Comparison of ENCODE assay signal across 8 cellular contexts in genomic region chr13:25232937-25233515, GRCh38. TPM values are rescaled to one million over a fixed set of nuclear protein-coding genes. Genes with fewer than 3 reads are reported as not detected.
DNase-seq lines count a peak whose midpoint lies in the region; ATAC-seq, FAIRE-seq and TF ChIP-seq lines count a peak whose summit lies in the region.

No MANE protein-coding gene starts in this region.

- H3K4me2 ChIP-seq in OCI-LY3 (ENCODE audit: low read length) (peak overlapping the region; percentile 45), osteoblast (ENCODE audit: insufficient read depth, low read length) (no peak overlapping the region)

- TF ChIP-seq CTCF in OCI-LY3 (IDR thresholded peaks at IDR 0.05; ENCODE audit: low read depth, low read length) (peak; percentile 84), osteoblast (IDR thresholded peaks at IDR 0.05; ENCODE audit: extremely low read depth, low read depth, low read length) (peak; percentile 56), omental fat pad (IDR thresholded peaks at IDR 0.05) (no peak)

- H3K27ac ChIP-seq in OCI-LY3 (ENCODE audit: low read length): no peak overlapping the region
- H3K27ac ChIP-seq in osteoblast (ENCODE audit: low read depth, low read length): no peak overlapping the region

- no peak overlapping the region for H3K9ac ChIP-seq in OCI-LY3 (ENCODE audit: low read length)

- H3K27me3 ChIP-seq in OCI-LY3 (ENCODE audit: low read depth, low read length): no peaks in the 10 kb centered on the region
- peaks cover 7% of the 10 kb centered on the region for H3K27me3 ChIP-seq in osteoblast (ENCODE audit: insufficient read depth, low read length)

- peak; percentile 69 for DNase-seq in DMS53 treated with DMSO at 0.1 percent for 48 hours (lab: John Stamatoyannopoulos, UW; ENCODE audit: unreplicated experiment)
- no peak for DNase-seq in osteoblast (ENCODE audit: insufficient read length, low spot score, missing footprints)
- no peak for DNase-seq in omental fat pad (ENCODE audit: low spot score)
- DNase-seq in NK-92 treated with Interleukin-12 subunit alpha and Interleukin-12 subunit beta, amount 100 ng/mL, for 24 hours (lab: John Stamatoyannopoulos, UW): no peak

- peaks cover 33% of the 10 kb centered on the region for H3K4me1 ChIP-seq in OCI-LY3 (ENCODE audit: low read length)
- H3K4me1 ChIP-seq in osteoblast (ENCODE audit: insufficient read depth, low read length): no peaks in the 10 kb centered on the region

- peak; percentile 60 for FAIRE-seq in endometrium (lab: Jason Lieb, UNC)

- H3K9me3 ChIP-seq in OCI-LY3 (ENCODE audit: insufficient read depth, low read length): no peaks in the 10 kb centered on the region
- H3K9me3 ChIP-seq in osteoblast (ENCODE audit: low read depth, low read length): no peaks in the 10 kb centered on the region

- ATAC-seq in HG02623 (IDR thresholded peaks at IDR 0.05; ENCODE audit: unreplicated experiment) (peak; percentile 48), omental fat pad (ENCODE audit: low FRiP score) (no peak), GM19324 (IDR thresholded peaks at IDR 0.05; ENCODE audit: low FRiP score, unreplicated experiment) (no peak)

- no peaks in the 10 kb centered on the region for H3K79me2 ChIP-seq in OCI-LY3 (ENCODE audit: low read length)
- H3K79me2 ChIP-seq in osteoblast (ENCODE audit: insufficient read depth, low read length): no peaks in the 10 kb centered on the region

- H3K4me3 ChIP-seq in OCI-LY3 (ENCODE audit: low read length) (no peak overlapping the region), osteoblast (ENCODE audit: insufficient read depth, low read length) (no peak overlapping the region)

- H4K20me1 ChIP-seq in OCI-LY3 (ENCODE audit: insufficient read depth, low read length): no peaks in the 10 kb centered on the region
- no peaks in the 10 kb centered on the region for H4K20me1 ChIP-seq in osteoblast (ENCODE audit: insufficient read depth, low read length)

- H2AFZ ChIP-seq in OCI-LY3 (ENCODE audit: low read depth, low read length): 0 out of 2 replicates have a peak overlapping the region, but pooled peaks have one; percentile 17
- no peak overlapping the region for H2AFZ ChIP-seq in osteoblast (ENCODE audit: low read length)

- H3K36me3 ChIP-seq in OCI-LY3 (replicated peaks; ENCODE audit: low read depth, low read length): no peaks in the 10 kb centered on the region
- no peaks in the 10 kb centered on the region for H3K36me3 ChIP-seq in osteoblast (ENCODE audit: insufficient read depth, low read length)

RNA-seq across cellular contexts. Expression of gene MTMR6, which starts 54.3 kb away (rescaled TPM):
- total RNA-seq in osteoblast (25.0 and 25.3 TPM in 2 replicates), omental fat pad (10 to 100 TPM; 15.3 to 20.5 (median 17.8) TPM)

Comparison
In these comparisons a context has a peak if more than half of its experiments do, and no peak if none do; other contexts are left out.
1. CTCF ChIP-seq: peak in OCI-LY3 (single experiment) and osteoblast (single experiment); none in omental fat pad (0 of 3).